In genomic region chr12:67520611-67521010, GRCh38 we compare ENCODE assay signal across 14 cellular contexts.
"Had no signal": no experiment of that assay in that cellular context is flagged by ENCODE, and none has a peak within 500 bp of the region (broad histone marks: within the 10 kb centered on the region; RNA-seq: fewer than 3 reads in every experiment).

No MANE protein-coding gene starts in this region.

- H3K36me3 ChIP-seq: adrenal gland, brain microvascular endothelial cell, left ventricle myocardium inferior, upper lobe of right lung had no signal

- H3K4me3 ChIP-seq: adrenal gland, left ventricle myocardium inferior, upper lobe of right lung had no signal

- H3K27ac ChIP-seq: adrenal gland, brain microvascular endothelial cell, left ventricle myocardium inferior, upper lobe of right lung had no signal

- H3K4me1 ChIP-seq: adrenal gland, left ventricle myocardium inferior, upper lobe of right lung had no signal

- ATAC-seq: activated T-helper 17 cell treated with anti-CD3 and anti-CD28 coated beads, Interleukin-2, amount 50 U/mL, for 72 hours; upper lobe of right lung had no signal

- FAIRE-seq: kidney, TTC549 had no signal

- DNase-seq: activated CD4-positive, alpha-beta T cell treated with anti-CD3 and anti-CD28 coated beads, Interleukin-2, amount 50 U/mL, for 1 hour; activated naive CD4-positive, alpha-beta T cell treated with anti-CD3 and anti-CD28 coated beads, Interleukin-2, amount 50 U/mL, for 16 hours; activated T-cell treated with anti-CD3 and anti-CD28 coated beads for 4 hours; adrenal gland; brain microvascular endothelial cell; dermis blood vessel endothelial cell; kidney; left ventricle myocardium inferior; nephron progenitor cell; stimulated activated CD4-positive, alpha-beta T cell treated with anti-CD3 and anti-CD28 coated beads, Interleukin-15, amount 100 ng/mL, for 24 hours; stimulated activated CD4-positive, alpha-beta T cell treated with anti-CD3 and anti-CD28 coated beads, Interleukin-4, amount 100 ng/mL, for 24 hours; upper lobe of right lung had no signal

- H3K9me3 ChIP-seq: adrenal gland, left ventricle myocardium inferior, upper lobe of right lung had no signal

- H3K27me3 ChIP-seq: adrenal gland, brain microvascular endothelial cell, upper lobe of right lung had no signal
